In the genomic region with DNA sequence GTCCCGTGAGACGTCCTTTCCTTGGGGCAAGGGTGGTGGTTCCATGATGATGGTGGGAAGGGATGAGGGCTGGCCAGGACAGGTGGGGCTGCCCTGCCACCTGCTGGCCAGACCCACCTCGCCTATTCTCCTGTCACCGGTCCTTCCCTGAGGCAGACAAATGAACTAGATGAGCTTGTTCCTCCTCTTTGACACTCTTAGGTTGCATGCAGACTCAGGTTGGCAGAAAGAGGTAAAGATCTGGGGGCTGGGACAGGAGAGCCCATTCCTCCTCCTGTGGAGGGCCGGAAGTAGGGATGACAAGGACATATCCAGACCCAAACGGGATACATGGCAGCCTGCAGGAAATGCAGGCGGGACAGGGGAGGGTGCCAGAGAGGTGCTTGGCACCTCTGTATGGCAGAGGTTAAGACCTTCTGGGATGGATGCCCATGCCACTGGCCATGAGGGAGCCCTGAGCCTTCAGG, we compare ENCODE assay signal across 9 cellular contexts. TPM values are rescaled to one million over a fixed set of nuclear protein-coding genes. Genes with fewer than 3 reads are reported as not detected.
DNase-seq lines count a peak whose midpoint lies in the region; ATAC-seq and TF ChIP-seq lines count a peak whose summit lies in the region.
"Had no signal": no experiment of that assay in that cellular context is flagged by ENCODE, and none has a peak within 500 bp of the region (broad histone marks: within the 10 kb centered on the region; RNA-seq: fewer than 3 reads in every experiment).

No MANE protein-coding gene starts in this region.

- H3K9ac ChIP-seq in MM.1S (ENCODE audit: low read length): no peak overlapping the region
- no peak overlapping the region for H3K9ac ChIP-seq in endodermal cell (ENCODE audit: extremely low read depth, low read length, poor library complexity, severe bottlenecking)
- no peak overlapping the region for H3K9ac ChIP-seq in neural cell (ENCODE audit: low read length)

- H3K36me3 ChIP-seq in MM.1S (replicated peaks; ENCODE audit: insufficient read depth, low read length) (no peaks in the 10 kb centered on the region), endodermal cell (ENCODE audit: control insufficient read depth, insufficient read depth, low read length) (no peaks in the 10 kb centered on the region), neural cell (ENCODE audit: insufficient read depth, low read length) (no peaks in the 10 kb centered on the region), uterus (no peaks in the 10 kb centered on the region)

- no peaks in the 10 kb centered on the region for H3K79me2 ChIP-seq in MM.1S (ENCODE audit: low read length)
- no peaks in the 10 kb centered on the region for H3K79me2 ChIP-seq in neural cell (replicated peaks; ENCODE audit: insufficient read depth, low read length)

- no peak for ATAC-seq in HG03565 (IDR thresholded peaks at IDR 0.05; ENCODE audit: unreplicated experiment)

- H3K4me3 Mint-ChIP-seq in endodermal cell: no peak overlapping the region
- H3K4me3 Mint-ChIP-seq: stimulated activated naive CD8-positive, alpha-beta T cell treated with anti-CD3 and anti-CD28 coated beads, Interleukin-15, Interleukin-2, amounts not matched to agents 100 ng/mL and 50 ng/mL, for 24 hours had no signal

- no peaks in the 10 kb centered on the region for H3K36me3 Mint-ChIP-seq in endodermal cell (ENCODE audit: low read depth)

- peak; percentile 92 for TF ChIP-seq CTCF in MM.1S (IDR thresholded peaks at IDR 0.05; ENCODE audit: low read length)
- TF ChIP-seq CTCF in endodermal cell (conservative IDR thresholded peaks at IDR 0.05): peak; percentile 93
- TF ChIP-seq CTCF in neural cell (IDR thresholded peaks at IDR 0.05; ENCODE audit: poor library complexity, severe bottlenecking): peak; percentile 35
- TF ChIP-seq CTCF in uterus (IDR thresholded peaks at IDR 0.05): peak; percentile 51 to 76 (median 68)

- no peaks in the 10 kb centered on the region for H3F3A ChIP-seq in MM.1S (ENCODE audit: insufficient read depth, low read length)
- H3F3A ChIP-seq in neural cell (ENCODE audit: insufficient read depth, low read length, poor library complexity, severe bottlenecking): no peaks in the 10 kb centered on the region

- no peaks in the 10 kb centered on the region for H3K27me3 ChIP-seq in MM.1S (replicated peaks; ENCODE audit: insufficient read depth, low read length)
- no peaks in the 10 kb centered on the region for H3K27me3 ChIP-seq in endodermal cell (ENCODE audit: control insufficient read depth, insufficient read depth, low read length, poor library complexity, severe bottlenecking)
- H3K27me3 ChIP-seq in neural cell (ENCODE audit: insufficient read depth, low read depth, low read length): no peaks in the 10 kb centered on the region
- no peaks in the 10 kb centered on the region for H3K27me3 ChIP-seq in uterus

- no peak for TF ChIP-seq POLR2A in uterus (IDR thresholded peaks at IDR 0.05)

- no peaks in the 10 kb centered on the region for H3K27me3 Mint-ChIP-seq in endodermal cell (ENCODE audit: insufficient read depth)
- H3K27me3 Mint-ChIP-seq: stimulated activated naive CD8-positive, alpha-beta T cell treated with anti-CD3 and anti-CD28 coated beads, Interleukin-15, Interleukin-2, amounts not matched to agents 100 ng/mL and 50 ng/mL, for 24 hours had no signal

- H3K27ac ChIP-seq in MM.1S (ENCODE audit: low read length) (no peak overlapping the region), endodermal cell (ENCODE audit: low read depth, low read length) (no peak overlapping the region), neural cell (ENCODE audit: low read length) (no peak overlapping the region), uterus (no peak overlapping the region)

- H2AFZ ChIP-seq in MM.1S (ENCODE audit: low read length): no peak overlapping the region
- no peak overlapping the region for H2AFZ ChIP-seq in neural cell (ENCODE audit: low read depth, low read length)

- TF ChIP-seq RAD21 in neural cell (conservative IDR thresholded peaks at IDR 0.05): peak; percentile 36

- peak; percentile 3 for DNase-seq in NCI-H1105 treated with DMSO at 0.1 percent for 48 hours (lab: John Stamatoyannopoulos, UW)
- DNase-seq in NCI-H1105 (lab: John Stamatoyannopoulos, UW): no peak
- DNase-seq in MM.1S: peak; percentile 49
- peak; percentile 38 to 44 for DNase-seq in activated CD4-positive, alpha-beta T cell treated with anti-CD3 and anti-CD28 coated beads, Interleukin-2, amount 50 U/mL, for 4 hours
- peak; percentile 82 for DNase-seq in endodermal cell
- DNase-seq in uterus: no peak

- no peaks in the 10 kb centered on the region for H3K4me1 Mint-ChIP-seq in endodermal cell

- H3K4me3 ChIP-seq in MM.1S (ENCODE audit: low read length) (no peak overlapping the region), endodermal cell (ENCODE audit: low read length) (no peak overlapping the region), neural cell (ENCODE audit: low read length) (no peak overlapping the region), uterus (no peak overlapping the region)

- H3K9me2 ChIP-seq in MM.1S (replicated peaks; ENCODE audit: insufficient read depth, low read length) (no peaks in the 10 kb centered on the region), neural cell (ENCODE audit: insufficient read depth, low read length) (no peaks in the 10 kb centered on the region)

- intact Hi-C loops in uterus (cut with DNase I; ENCODE audit: low total_unique reads): loop anchor here (5.0 kb wide), 1 partner anchor 83 kb away; no protein-coding TSS in a partner anchor

- 53 to 61% methylated on average over 3 to 7 of the region's 7 CpGs for WGBS in endodermal cell (ENCODE audit: insufficient coverage in 1 of 2, insufficient read length in 1 of 2), 2 experiments

- no peak for TF ChIP-seq EP300 in neural cell (conservative IDR thresholded peaks at IDR 0.05; ENCODE audit: poor library complexity, severe bottlenecking)

- no peaks in the 10 kb centered on the region for H4K20me1 ChIP-seq in MM.1S (ENCODE audit: insufficient read depth, low read length)
- H4K20me1 ChIP-seq in neural cell (ENCODE audit: insufficient read depth): no peaks in the 10 kb centered on the region

- H3K4me2 ChIP-seq in MM.1S (ENCODE audit: low read depth, low read length) (no peak overlapping the region), neural cell (ENCODE audit: low read length) (no peak overlapping the region)

- no peaks in the 10 kb centered on the region for H3K9me3 Mint-ChIP-seq in endodermal cell

- H3K4me1 ChIP-seq in MM.1S (ENCODE audit: low read length) (no peaks in the 10 kb centered on the region), endodermal cell (ENCODE audit: control insufficient read depth, insufficient read depth, low read length) (no peaks in the 10 kb centered on the region), uterus (no peaks in the 10 kb centered on the region)

- H3K9me3 ChIP-seq in MM.1S (replicated peaks; ENCODE audit: insufficient read depth, low read length) (no peaks in the 10 kb centered on the region), endodermal cell (ENCODE audit: control insufficient read depth, low read length) (no peaks in the 10 kb centered on the region), neural cell (ENCODE audit: low read length) (no peaks in the 10 kb centered on the region), uterus (no peaks in the 10 kb centered on the region)

- H3K27ac Mint-ChIP-seq in endodermal cell: no peak overlapping the region
- H3K27ac Mint-ChIP-seq: stimulated activated naive CD8-positive, alpha-beta T cell treated with anti-CD3 and anti-CD28 coated beads, Interleukin-15, Interleukin-2, amounts not matched to agents 100 ng/mL and 50 ng/mL, for 24 hours had no signal

TF ChIP-seq in neural cell, 6 proteins besides CTCF, POLR2A, EP300 and RAD21:
- TF ChIP-seq, protein P1, sequence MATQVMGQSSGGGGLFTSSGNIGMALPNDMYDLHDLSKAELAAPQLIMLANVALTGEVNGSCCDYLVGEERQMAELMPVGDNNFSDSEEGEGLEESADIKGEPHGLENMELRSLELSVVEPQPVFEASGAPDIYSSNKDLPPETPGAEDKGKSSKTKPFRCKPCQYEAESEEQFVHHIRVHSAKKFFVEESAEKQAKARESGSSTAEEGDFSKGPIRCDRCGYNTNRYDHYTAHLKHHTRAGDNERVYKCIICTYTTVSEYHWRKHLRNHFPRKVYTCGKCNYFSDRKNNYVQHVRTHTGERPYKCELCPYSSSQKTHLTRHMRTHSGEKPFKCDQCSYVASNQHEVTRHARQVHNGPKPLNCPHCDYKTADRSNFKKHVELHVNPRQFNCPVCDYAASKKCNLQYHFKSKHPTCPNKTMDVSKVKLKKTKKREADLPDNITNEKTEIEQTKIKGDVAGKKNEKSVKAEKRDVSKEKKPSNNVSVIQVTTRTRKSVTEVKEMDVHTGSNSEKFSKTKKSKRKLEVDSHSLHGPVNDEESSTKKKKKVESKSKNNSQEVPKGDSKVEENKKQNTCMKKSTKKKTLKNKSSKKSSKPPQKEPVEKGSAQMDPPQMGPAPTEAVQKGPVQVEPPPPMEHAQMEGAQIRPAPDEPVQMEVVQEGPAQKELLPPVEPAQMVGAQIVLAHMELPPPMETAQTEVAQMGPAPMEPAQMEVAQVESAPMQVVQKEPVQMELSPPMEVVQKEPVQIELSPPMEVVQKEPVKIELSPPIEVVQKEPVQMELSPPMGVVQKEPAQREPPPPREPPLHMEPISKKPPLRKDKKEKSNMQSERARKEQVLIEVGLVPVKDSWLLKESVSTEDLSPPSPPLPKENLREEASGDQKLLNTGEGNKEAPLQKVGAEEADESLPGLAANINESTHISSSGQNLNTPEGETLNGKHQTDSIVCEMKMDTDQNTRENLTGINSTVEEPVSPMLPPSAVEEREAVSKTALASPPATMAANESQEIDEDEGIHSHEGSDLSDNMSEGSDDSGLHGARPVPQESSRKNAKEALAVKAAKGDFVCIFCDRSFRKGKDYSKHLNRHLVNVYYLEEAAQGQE (IDR thresholded peaks at IDR 0.05; ENCODE audit: borderline replicate concordance): no peak
- TF ChIP-seq TAF1 (IDR thresholded peaks at IDR 0.05; ENCODE audit: low read depth): no peak
- TF ChIP-seq SMC3 (conservative IDR thresholded peaks at IDR 0.05; ENCODE audit: poor library complexity): peak; percentile 48
- no peak for TF ChIP-seq EZH2 (IDR thresholded peaks at IDR 0.05; ENCODE audit: borderline replicate concordance, insufficient read depth, low read length, poor library complexity, severe bottlenecking)
- no peak for TF ChIP-seq POLR2AphosphoS5 (IDR thresholded peaks at IDR 0.05)
- no peak for TF ChIP-seq MXI1 (conservative IDR thresholded peaks at IDR 0.05; ENCODE audit: poor library complexity, severe bottlenecking)
TF ChIP-seq in neural cell: peak in this region for 1.

RNA-seq across cellular contexts. Expression of a gene that starts 38.6 kb away (rescaled TPM):
- total RNA-seq in endodermal cell (1 to 10 TPM in 1 of 2 donors, under 1 TPM in 1; 0.27 to 1.2 TPM), uterus (1 to 10 TPM in 1 of 4 donors, not detected in 3; 3.5 TPM)
- 1.6 TPM for polyA plus RNA-seq in endodermal cell (2013, experiment 1 of 2)
- polyA plus RNA-seq in endodermal cell (2013, experiment 2 of 2): 2.4 TPM
- polyA plus RNA-seq in neural cell: 0.04 and 0.32 TPM in 2 replicates
- 0.24 TPM in 1 of 2 replicates, not detected in the other for polyA minus RNA-seq in neural cell

RNA-seq across cellular contexts. Expression of a gene that starts 46.6 kb away (rescaled TPM):
- total RNA-seq in endodermal cell: 10 to 100 TPM; 34.2 to 43.2 TPM
- 16.1 TPM for polyA plus RNA-seq in endodermal cell (2013, experiment 1 of 2)
- 16.9 TPM for polyA plus RNA-seq in endodermal cell (2013, experiment 2 of 2)
- polyA plus RNA-seq in neural cell: 90.7 and 97.9 TPM in 2 replicates
- polyA minus RNA-seq in neural cell: 52.6 and 73.3 TPM in 2 replicates
- total RNA-seq in uterus: 100 to 1,000 TPM in 1 of 4 donors, 10 to 100 TPM in 3; 60.1 to 118 (median 86.4) TPM

Comparison
In these comparisons a context has a peak if more than half of its experiments do, and no peak if none do; other contexts are left out.
1. DNase-seq: peak in NCI-H1105 treated with DMSO at 0.1 percent for 48 hours (single experiment), MM.1S (single experiment), activated CD4-positive, alpha-beta T cell treated with anti-CD3 and anti-CD28 coated beads, Interleukin-2, amount 50 U/mL, for 4 hours (2 of 2) and endodermal cell (single experiment); none in NCI-H1105 (single experiment) and uterus (0 of 2).
2. CTCF ChIP-seq: peak in every context shown above with its lines; median percentile 93 in endodermal cell; 92 in MM.1S; 68 in uterus; 35 in neural cell.